1 cellular context compared by ENCODE assay signal in genomic region chr12:47820631-47821345, GRCh38.
A peak's percentile ranks its signal among the peaks of the same experiment; 100 is the strongest.
TF ChIP-seq lines count a peak whose summit lies in the region.

No MANE protein-coding gene starts in this region.

TF ChIP-seq in HEK293, 187 proteins besides CTCF, POLR2A, EP300 and RAD21 (continued from another document and continues in another):
- no peak for TF ChIP-seq PRDM4 (tag by site-specific recombination; IDR thresholded peaks at IDR 0.05)
- 0 out of 2 replicates have a peak, but pooled peaks have one; percentile 12 for TF ChIP-seq KLF9 (tag by site-specific recombination; IDR thresholded peaks at IDR 0.05; ENCODE audit: low read depth)
- no peak for TF ChIP-seq MZF1 (tag by site-specific recombination; IDR thresholded peaks at IDR 0.05; ENCODE audit: borderline replicate concordance)
- TF ChIP-seq ZSCAN4 (tag by site-specific recombination; IDR thresholded peaks at IDR 0.05), result no peak
- no peak for TF ChIP-seq ZSCAN30 (tag by site-specific recombination; IDR thresholded peaks at IDR 0.05)
- no peak for TF ChIP-seq ZNF350 (tag by site-specific recombination; IDR thresholded peaks at IDR 0.05)
- no peak for TF ChIP-seq KLF8 (tag by site-specific recombination; IDR thresholded peaks at IDR 0.05)
- TF ChIP-seq ZBTB17 (tag by site-specific recombination; IDR thresholded peaks at IDR 0.05), result peak; percentile 85
- no peak for TF ChIP-seq BCL11B (tag by site-specific recombination; IDR thresholded peaks at IDR 0.05; ENCODE audit: low read depth)
- TF ChIP-seq WT1 (tag by site-specific recombination; IDR thresholded peaks at IDR 0.05), result no peak
- TF ChIP-seq ZNF624 (tag by site-specific recombination; IDR thresholded peaks at IDR 0.05), result no peak
- no peak for TF ChIP-seq KLF10 (tag by site-specific recombination; IDR thresholded peaks at IDR 0.05)
- peak; percentile 75 for TF ChIP-seq ZFHX2 (tag by site-specific recombination; conservative IDR thresholded peaks at IDR 0.05)
- TF ChIP-seq HOXA7 (CRISPR knock-in tag; IDR thresholded peaks at IDR 0.05; ENCODE audit: borderline replicate concordance), result no peak
- no peak for TF ChIP-seq ZNF830 (tag by site-specific recombination; IDR thresholded peaks at IDR 0.05; ENCODE audit: low read depth)
- no peak for TF ChIP-seq ZNF423 (tag by site-specific recombination; IDR thresholded peaks at IDR 0.05)
- no peak for TF ChIP-seq ZNF768 (tag by site-specific recombination; IDR thresholded peaks at IDR 0.05)
- TF ChIP-seq ZNF473 (tag by site-specific recombination; IDR thresholded peaks at IDR 0.05), result no peak
- no peak for TF ChIP-seq ZNF324 (tag by site-specific recombination; IDR thresholded peaks at IDR 0.05)
- no peak; the same call in 1 of the 2 replicates for TF ChIP-seq HIC1 (tag by site-specific recombination; IDR thresholded peaks at IDR 0.05)
- TF ChIP-seq ZNF302 (tag by site-specific recombination; IDR thresholded peaks at IDR 0.05; ENCODE audit: low read depth), result no peak
- TF ChIP-seq ZNF488 (tag by site-specific recombination; IDR thresholded peaks at IDR 0.05), result no peak
- peak; percentile 65; the same call in 1 of the 2 replicates for TF ChIP-seq KLF17 (tag by site-specific recombination; IDR thresholded peaks at IDR 0.05)
- no peak for TF ChIP-seq ZNF529 (tag by site-specific recombination; IDR thresholded peaks at IDR 0.05; ENCODE audit: insufficient replicate concordance)
- peak; percentile 66; the same call in 1 of the 2 replicates for TF ChIP-seq SP7 (tag by site-specific recombination; IDR thresholded peaks at IDR 0.05)
- TF ChIP-seq ZNF24 (tag by site-specific recombination; IDR thresholded peaks at IDR 0.05), result peak; percentile 81; the same call in 1 of the 2 replicates
- TF ChIP-seq ZNF416 (tag by site-specific recombination; IDR thresholded peaks at IDR 0.05), result no peak
- no peak for TF ChIP-seq ZBTB11 (tag by site-specific recombination; conservative IDR thresholded peaks at IDR 0.05; ENCODE audit: low read depth)
- no peak for TF ChIP-seq ZNF2 (tag by site-specific recombination; IDR thresholded peaks at IDR 0.05)
- no peak for TF ChIP-seq ZBTB10 (tag by site-specific recombination; IDR thresholded peaks at IDR 0.05)
- no peak for TF ChIP-seq ZNF747 (tag by site-specific recombination; IDR thresholded peaks at IDR 0.05)
- TF ChIP-seq TRIM28 (IDR thresholded peaks at IDR 0.05; ENCODE audit: borderline replicate concordance, low read length), result no peak
- no peak for TF ChIP-seq ZNF311 (tag by site-specific recombination; IDR thresholded peaks at IDR 0.05; ENCODE audit: borderline replicate concordance)
- no peak for TF ChIP-seq ZBTB49 (tag by site-specific recombination; IDR thresholded peaks at IDR 0.05; ENCODE audit: low read depth)
- no peak for TF ChIP-seq ZBTB26 (tag by site-specific recombination; optimal IDR thresholded peaks at IDR 0.05)
- no peak for TF ChIP-seq ZNF26 (tag by site-specific recombination; IDR thresholded peaks at IDR 0.05)
- TF ChIP-seq FEZF1 (tag by site-specific recombination; IDR thresholded peaks at IDR 0.05), result no peak
- no peak for TF ChIP-seq ZNF521 (tag by site-specific recombination; IDR thresholded peaks at IDR 0.05)
- no peak for TF ChIP-seq ZNF121 (tag by site-specific recombination; IDR thresholded peaks at IDR 0.05)
- TF ChIP-seq ZNF621 (tag by site-specific recombination; IDR thresholded peaks at IDR 0.05), result no peak
